Comparison of ENCODE assay signal across 20 cellular contexts in genomic region chr11:44740967-44741366, GRCh38. TPM values are rescaled to one million over a fixed set of nuclear protein-coding genes. Genes with fewer than 3 reads are reported as not detected.
DNase-seq lines count a peak whose midpoint lies in the region; ATAC-seq and TF ChIP-seq lines count a peak whose summit lies in the region.
"Had no signal": no experiment of that assay in that cellular context is flagged by ENCODE, and none has a peak within 500 bp of the region (broad histone marks: within the 10 kb centered on the region; RNA-seq: fewer than 3 reads in every experiment).

No MANE protein-coding gene starts in this region.

- 18% methylated on average over 6 to 8 of the region's 8 CpGs for WGBS in gastroesophageal sphincter (ENCODE audit: low coverage in 1 of 2), 2 donors
- WGBS in right cardiac atrium, result 22% methylated on average over 8 of the region's 8 CpGs

- intact Hi-C loops in right cardiac atrium (cut with DNase I), result no loop called here

- H3K4me1 Mint-ChIP-seq in T-helper 17 cell (peaks cover 54% of the 10 kb centered on the region), T-cell (peaks cover 47 to 64% (median 55%) of the 10 kb centered on the region in 3 donors)

- H3K9me3 ChIP-seq in BLaER1 treated with 17β-estradiol and CSF1 and Interleukin-3, amounts not matched to agents 10 nM and 100 nM (replicated peaks in 1 of 11), result no peaks in the 10 kb centered on the region
- no peaks in the 10 kb centered on the region for H3K9me3 ChIP-seq in T-helper 17 cell (ENCODE audit: control insufficient read depth, low read length, poor library complexity, severe bottlenecking)
- H3K9me3 ChIP-seq in gastroesophageal sphincter, result no peaks in the 10 kb centered on the region
- no peaks in the 10 kb centered on the region for H3K9me3 ChIP-seq in right cardiac atrium (ENCODE audit: control insufficient read depth, low read length)
- H3K9me3 ChIP-seq: MG63 had no signal

- CTCF ChIA-PET in T-cell (lab: Charles Lee), result no interaction called here

- no peak overlapping the region for H3K27ac ChIP-seq in BLaER1 treated with 17β-estradiol and CSF1 and Interleukin-3, amounts not matched to agents 10 nM and 100 nM
- peak overlapping the region in 3 of 4 donors; percentile 82 to 86 (median 85) for H3K27ac ChIP-seq in gastroesophageal sphincter
- H3K27ac ChIP-seq in right cardiac atrium (ENCODE audit: low read length), result no peak overlapping the region

- peak overlapping the region in 8 of 11 experiments; percentile 4 to 62 (median 48); a peak in 15 of 22 replicates for H3K4me2 ChIP-seq in BLaER1 treated with 17β-estradiol and CSF1 and Interleukin-3, amounts not matched to agents 10 nM and 100 nM

- H3K36me3 Mint-ChIP-seq in T-helper 17 cell (ENCODE audit: low read depth) (peaks cover 2% of the 10 kb centered on the region), T-cell (peaks cover 12% of the 10 kb centered on the region)

- no peaks in the 10 kb centered on the region for H3K9me3 Mint-ChIP-seq in T-cell

- H3K27me3 ChIP-seq in BLaER1 treated with 17β-estradiol and CSF1 and Interleukin-3, amounts not matched to agents 10 nM and 100 nM, result peaks cover 0 to 8% (median 0%) of the 10 kb centered on the region in 11 experiments; a peak in 2 of 22 replicates
- H3K27me3 ChIP-seq in gastroesophageal sphincter, result no peaks in the 10 kb centered on the region
- no peaks in the 10 kb centered on the region for H3K27me3 ChIP-seq in right cardiac atrium (ENCODE audit: control insufficient read depth, insufficient read depth)
- H3K27me3 ChIP-seq: MG63 had no signal

- H3K36me3 ChIP-seq in BLaER1 treated with 17β-estradiol and CSF1 and Interleukin-3, amounts not matched to agents 10 nM and 100 nM, result no peaks in the 10 kb centered on the region
- no peaks in the 10 kb centered on the region for H3K36me3 ChIP-seq in gastroesophageal sphincter
- H3K36me3 ChIP-seq: MG63 had no signal

- no peak for TF ChIP-seq EP300 in gastroesophageal sphincter (IDR thresholded peaks at IDR 0.05)

- H4K20me1 ChIP-seq in BLaER1 treated with 17β-estradiol and CSF1 and Interleukin-3, amounts not matched to agents 10 nM and 100 nM, result no peaks in the 10 kb centered on the region

- no peak overlapping the region for H3K4me3 ChIP-seq in BLaER1 treated with 17β-estradiol and CSF1 and Interleukin-3, amounts not matched to agents 10 nM and 100 nM
- no peak overlapping the region for H3K4me3 ChIP-seq in gastroesophageal sphincter
- no peak overlapping the region for H3K4me3 ChIP-seq in right cardiac atrium (ENCODE audit: low read length)
- H3K4me3 ChIP-seq: MG63 had no signal

- TF ChIP-seq CTCF in gastroesophageal sphincter (IDR thresholded peaks at IDR 0.05), result no peak

- DNase-seq in T-helper 17 cell, result no peak
- peak in 1 of 3 donors; percentile 43 for DNase-seq in right cardiac atrium
- DNase-seq in MV-4-11 (lab: John Stamatoyannopoulos, UW), result no peak
- no peak for DNase-seq in T-cell
- no peak for DNase-seq in NCI-H510A (lab: John Stamatoyannopoulos, UW)
- DNase-seq in HT-29 (ENCODE audit: low spot score), result no peak
- DNase-seq: C1 segment of cervical spinal cord, DND-41, IMR-90, Karpas-422, MG63, NCI-H1092 treated with DMSO at 0.1 percent for 48 hours, NCI-H1694, NCI-H2107, NCI-H226, NCI-H526 treated with DMSO at 0.1 percent for 48 hours, SIG-M5 had no signal

- ATAC-seq in T-helper 17 cell, result no peak
- no peak for ATAC-seq in gastroesophageal sphincter
- peak; percentile 41 to 75 for ATAC-seq in right cardiac atrium
- ATAC-seq in T-cell (replicated peaks in 1 of 4), result no peak

- peak overlapping the region; percentile 86 for H3K27ac Mint-ChIP-seq in T-helper 17 cell
- no peak overlapping the region for H3K27ac Mint-ChIP-seq in T-cell

- H3K27me3 Mint-ChIP-seq in T-helper 17 cell, result no peaks in the 10 kb centered on the region
- no peaks in the 10 kb centered on the region for H3K27me3 Mint-ChIP-seq in T-cell

- no peak for TF ChIP-seq POLR2A in gastroesophageal sphincter (IDR thresholded peaks at IDR 0.05)

- no peak overlapping the region for H3K9ac ChIP-seq in BLaER1 treated with 17β-estradiol and CSF1 and Interleukin-3, amounts not matched to agents 10 nM and 100 nM

- POLR2A ChIA-PET in T-cell (lab: Charles Lee), result no interaction called here

- H3K4me1 ChIP-seq in BLaER1 treated with 17β-estradiol and CSF1 and Interleukin-3, amounts not matched to agents 10 nM and 100 nM, result peaks cover 11 to 35% (median 28%) of the 10 kb centered on the region in 10 experiments
- H3K4me1 ChIP-seq in gastroesophageal sphincter (peaks cover 9 to 79% (median 36%) of the 10 kb centered on the region in 3 donors), right cardiac atrium (ENCODE audit: control insufficient read depth, insufficient read depth, low read length) (peaks cover 42% of the 10 kb centered on the region)

- H3K4me3 Mint-ChIP-seq in T-helper 17 cell, result no peak overlapping the region
- no peak overlapping the region for H3K4me3 Mint-ChIP-seq in T-cell

RNA-seq across cellular contexts. Expression of gene TSPAN18, which starts 14.2 kb away (rescaled TPM):
- total RNA-seq in T-helper 17 cell (10 to 100 TPM; 79.8 to 93.2 TPM), gastroesophageal sphincter (10 to 100 TPM; 31.1 to 74.6 (median 34.7) TPM), right cardiac atrium (100 to 1,000 TPM; 158 to 236 (median 207) TPM), T-cell (10 to 100 TPM; 18.4 to 59.1 (median 25.7) TPM)
- polyA plus RNA-seq in right cardiac atrium, result 120 TPM
- total RNA-seq in HT-29 (2014; rRNA removed; shearing (Covaris generic)), result not detected in 2 replicates
- total RNA-seq: A172 had no signal

Comparison
In these comparisons a context has a peak if more than half of its experiments do, and no peak if none do; other contexts are left out.
1. H3K27ac ChIP-seq: peak in gastroesophageal sphincter (3 of 4); none in BLaER1 treated with 17β-estradiol and CSF1 and Interleukin-3, amounts not matched to agents 10 nM and 100 nM (0 of 11) and right cardiac atrium (single experiment).
2. ATAC-seq: peak in right cardiac atrium (2 of 2); none in T-helper 17 cell (single experiment), gastroesophageal sphincter (single experiment) and T-cell (0 of 4).
3. RNA of gene TSPAN18, which starts 14.2 kb away (total RNA-seq): 158 to 236 TPM in right cardiac atrium, 79.8 to 93.2 TPM in T-helper 17 cell, 31.1 to 74.6 TPM in gastroesophageal sphincter and 18.4 to 59.1 TPM in T-cell; not detected in HT-29; every median in the first group is over 10 times any median in the second.